Comparison of ENCODE assay signal across 1 cellular context in genomic region chr16:46884513-46885293, GRCh38.
A peak's percentile ranks its signal among the peaks of the same experiment; 100 is the strongest.
TF ChIP-seq lines count a peak whose summit lies in the region.

No MANE protein-coding gene starts in this region.

TF ChIP-seq in GM12878, 131 proteins besides CTCF, POLR2A, EP300 and RAD21 (continued from another document):
- no peak for TF ChIP-seq ZNF592 (IDR thresholded peaks at IDR 0.05)
- no peak for TF ChIP-seq SREBF1 (IDR thresholded peaks at IDR 0.05; ENCODE audit: low read length)
- no peak for TF ChIP-seq FOS (IDR thresholded peaks at IDR 0.05; ENCODE audit: borderline replicate concordance, extremely low read depth, insufficient read length)
- no peak for TF ChIP-seq MXI1 (IDR thresholded peaks at IDR 0.05; ENCODE audit: low read depth, low read length)
- no peak for TF ChIP-seq EED (IDR thresholded peaks at IDR 0.05; ENCODE audit: low read depth)
- TF ChIP-seq LARP7 (IDR thresholded peaks at IDR 0.05): no peak
- TF ChIP-seq IKZF1 (conservative IDR thresholded peaks at IDR 0.05): peak; percentile 44; the same call in 1 of the 2 replicates
